Comparison of ENCODE assay signal across 10 cellular contexts in the genomic region with DNA sequence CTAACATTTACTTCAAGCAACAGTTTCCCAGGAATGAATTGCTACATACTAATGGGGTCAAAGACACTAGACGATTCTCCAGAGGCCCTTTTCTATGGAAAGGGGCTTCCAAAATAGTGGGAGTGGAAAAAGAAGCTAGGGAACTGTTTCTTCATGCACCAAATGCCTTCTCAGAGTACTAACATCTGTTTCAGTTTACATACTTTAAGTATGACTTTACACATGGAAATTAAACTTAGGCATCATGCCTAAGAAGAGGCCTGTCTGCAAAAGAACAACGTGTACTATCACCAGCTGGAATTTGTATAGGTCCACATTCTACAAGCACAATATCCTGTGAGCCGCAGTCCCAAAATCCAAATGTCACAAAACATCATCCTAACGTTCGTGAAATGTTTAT. TPM values are rescaled to one million over a fixed set of nuclear protein-coding genes. Genes with fewer than 3 reads are reported as not detected.
A peak's percentile ranks its signal among the peaks of the same experiment; 100 is the strongest.
DNase-seq lines count a peak whose midpoint lies in the region; ATAC-seq and TF ChIP-seq lines count a peak whose summit lies in the region.
"Had no signal": no experiment of that assay in that cellular context is flagged by ENCODE, and none has a peak within 500 bp of the region (broad histone marks: within the 10 kb centered on the region; RNA-seq: fewer than 3 reads in every experiment).

No MANE protein-coding gene starts in this region.

- TF ChIP-seq CTCF in AG09319 (IDR thresholded peaks at IDR 0.05; ENCODE audit: low read depth, low read length) (no peak), RWPE2 (IDR thresholded peaks at IDR 0.05; ENCODE audit: poor library complexity, severe bottlenecking) (no peak), foreskin fibroblast (IDR thresholded peaks at IDR 0.05; ENCODE audit: low read depth, low read length) (no peak)

- H3K9me3 ChIP-seq in RWPE2 (ENCODE audit: severe bottlenecking) = no peaks in the 10 kb centered on the region
- no peaks in the 10 kb centered on the region for H3K9me3 ChIP-seq in trophoblast cell (ENCODE audit: insufficient read depth, low read depth, low read length)

- H3K4me1 ChIP-seq in RWPE2 (ENCODE audit: insufficient read depth, poor library complexity, severe bottlenecking) (peaks cover 35% of the 10 kb centered on the region), trophoblast cell (ENCODE audit: control insufficient read depth in 1 of 2, insufficient read depth in 2 of 2, low read length in 2 of 2) (no peaks in the 10 kb centered on the region)

- no peak overlapping the region for H3K4me3 ChIP-seq in RWPE2 (ENCODE audit: severe bottlenecking)
- H3K4me3 ChIP-seq in foreskin fibroblast (ENCODE audit: low read depth in 1 of 2, low read length in 2 of 2) = no peak overlapping the region
- H3K4me3 ChIP-seq in trophoblast cell (ENCODE audit: low read depth, low read length) = no peak overlapping the region
- H3K4me3 ChIP-seq: cardiac muscle cell had no signal

- H3K27ac ChIP-seq in RWPE2 (ENCODE audit: poor library complexity, severe bottlenecking) = peak overlapping the region; percentile 42
- H3K27ac ChIP-seq in trophoblast cell (ENCODE audit: low read depth, low read length) = no peak overlapping the region
- H3K27ac ChIP-seq: cardiac muscle cell had no signal

- DNase-seq in AG09319 (ENCODE audit: extremely low read depth, low read depth) (peak; percentile 85), RWPE2 (ENCODE audit: low spot score) (no peak), foreskin fibroblast (peak; percentile 86 to 91), trophoblast cell (peak in 1 of 2 donors; percentile 2), NCI-H524 (lab: John Stamatoyannopoulos, UW) (no peak), SKM-1 (lab: John Stamatoyannopoulos, UW; ENCODE audit: unreplicated experiment) (no peak)

- H2BK120ac ChIP-seq in trophoblast cell (ENCODE audit: insufficient read depth, low read length, poor library complexity) = peak overlapping the region; percentile 33

- H3K79me2 ChIP-seq in trophoblast cell (ENCODE audit: control insufficient read depth, insufficient read depth, low read length, poor library complexity) = no peaks in the 10 kb centered on the region

- ATAC-seq in RWPE2 (ENCODE audit: low read depth) = peak; percentile 85
- ATAC-seq in GM19455 (IDR thresholded peaks at IDR 0.05; ENCODE audit: unreplicated experiment) = no peak
- ATAC-seq in HG03378 (IDR thresholded peaks at IDR 0.05; ENCODE audit: unreplicated experiment) = no peak
- ATAC-seq: activated CD4-positive, alpha-beta T cell treated with anti-CD3 and anti-CD28 coated beads for 36 hours had no signal

- no CpG with 5 or more reads among the region's 5 CpGs for WGBS in trophoblast cell (ENCODE audit: extremely low coverage, insufficient coverage, insufficient read length)

- H2BK5ac ChIP-seq in trophoblast cell (ENCODE audit: low read depth, low read length, poor library complexity) = no peak overlapping the region

- no peak overlapping the region for H3K4me2 ChIP-seq in trophoblast cell (ENCODE audit: low read length)

- no peak overlapping the region for H3K9ac ChIP-seq in trophoblast cell (ENCODE audit: low read length)

- H4K8ac ChIP-seq in trophoblast cell (ENCODE audit: low read depth, low read length) = no peak overlapping the region

- H2AFZ ChIP-seq in trophoblast cell (ENCODE audit: insufficient read depth, low read length, poor library complexity) = no peak overlapping the region

- no peak overlapping the region for H4K12ac ChIP-seq in trophoblast cell (ENCODE audit: low read depth, low read length)

- no peak overlapping the region for H3K23ac ChIP-seq in trophoblast cell (ENCODE audit: low read length)

- H3K36me3 ChIP-seq in RWPE2 (ENCODE audit: low read depth) (no peaks in the 10 kb centered on the region), trophoblast cell (ENCODE audit: control insufficient read depth in 1 of 2, insufficient read depth in 2 of 2, low read length in 2 of 2) (no peaks in the 10 kb centered on the region)
- H3K36me3 ChIP-seq: cardiac muscle cell had no signal

- no peak overlapping the region for H3K4ac ChIP-seq in trophoblast cell (ENCODE audit: low read depth, low read length)

- no peak overlapping the region for H2AK5ac ChIP-seq in trophoblast cell (ENCODE audit: low read length)

- peaks cover 2% of the 10 kb centered on the region for H3K79me1 ChIP-seq in trophoblast cell (ENCODE audit: low read length)

- no peak overlapping the region for H3K18ac ChIP-seq in trophoblast cell (ENCODE audit: low read length)

- no peak overlapping the region for H3K14ac ChIP-seq in trophoblast cell (ENCODE audit: low read length)

- H2BK12ac ChIP-seq in trophoblast cell (ENCODE audit: low read length) = no peak overlapping the region

- no peak overlapping the region for H4K91ac ChIP-seq in trophoblast cell (ENCODE audit: low read depth, low read length)

- H3K27me3 ChIP-seq in RWPE2 (ENCODE audit: insufficient read depth, poor library complexity, severe bottlenecking) (no peaks in the 10 kb centered on the region), trophoblast cell (ENCODE audit: insufficient read depth, low read length) (no peaks in the 10 kb centered on the region)
- H3K27me3 ChIP-seq: cardiac muscle cell had no signal

RNA-seq across cellular contexts. Expression of gene WDR75, which starts 29.4 kb away (rescaled TPM):
- 28.1 and 29.2 TPM in 2 replicates for polyA plus RNA-seq in trophoblast cell (2013)

Comparison
In these comparisons a context has a peak if more than half of its experiments do, and no peak if none do; other contexts are left out.
1. DNase-seq: peak in AG09319 (single experiment) and foreskin fibroblast (2 of 2); none in RWPE2 (single experiment), NCI-H524 (0 of 2) and SKM-1 (single experiment).